ENCODE assay signal across 9 cellular contexts in the genomic region with DNA sequence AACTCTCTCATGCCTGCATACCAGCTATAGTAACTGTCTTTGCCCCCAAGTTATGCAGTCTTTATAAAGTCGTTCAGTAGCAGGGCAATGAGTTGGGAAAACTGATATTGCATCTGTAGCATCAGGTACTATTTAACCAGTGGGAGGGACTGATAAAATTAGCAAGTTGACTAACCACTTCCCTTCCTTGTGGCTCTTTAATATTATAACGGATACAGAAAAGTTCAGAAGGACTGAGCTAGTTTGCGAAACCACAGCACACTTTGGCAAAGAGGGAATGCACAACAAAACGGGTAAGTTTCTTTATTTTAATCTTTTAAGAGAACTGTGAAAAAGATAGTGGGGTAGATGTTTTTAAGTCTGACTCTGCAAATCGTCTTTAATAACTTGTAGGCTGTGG.
A peak's percentile ranks its signal among the peaks of the same experiment; 100 is the strongest.
DNase-seq lines count a peak whose midpoint lies in the region; ATAC-seq and TF ChIP-seq lines count a peak whose summit lies in the region.
"Had no signal": no experiment of that assay in that cellular context is flagged by ENCODE, and none has a peak within 500 bp of the region (broad histone marks: within the 10 kb centered on the region; RNA-seq: fewer than 3 reads in every experiment).

No MANE protein-coding gene starts in this region.

- no peaks in the 10 kb centered on the region for H3K9me2 ChIP-seq in OCI-LY7 (ENCODE audit: insufficient read depth, low read length)

- CTCF ChIA-PET in CD4-positive, alpha-beta memory T cell (lab: Charles Lee; ENCODE audit: partially characterized antibody): interaction anchor here (0.6 to 1.7 kb wide), 2 partner anchors 31 to 62 kb away, joined by 3 to 5 read pairs; no protein-coding TSS in a partner anchor
- CTCF ChIA-PET in OCI-LY7 (lab: Charles Lee; ENCODE audit: unreplicated experiment): no interaction called here

- no peak overlapping the region for H2AFZ ChIP-seq in OCI-LY7 (ENCODE audit: low read length)

- peak in 4 of 5 donors; percentile 5 to 13 (median 10) for DNase-seq in CD4-positive, alpha-beta memory T cell
- DNase-seq in cerebellar nuclear complex (lab: John Stamatoyannopoulos, UW): no peak
- no peak for DNase-seq in epidermal melanocyte (ENCODE audit: insufficient read length, low spot score)
- DNase-seq in OCI-LY7 (ENCODE audit: low spot score): no peak
- no peak for DNase-seq in activated gamma-delta T cell treated with Interleukin-2 at 50 U/mL for 16 hours
- DNase-seq: NCI-H1417 had no signal

- TF ChIP-seq CTCF in brain (conservative IDR thresholded peaks at IDR 0.05): no peak
- no peak for TF ChIP-seq CTCF in OCI-LY7 (conservative IDR thresholded peaks at IDR 0.05; ENCODE audit: low read length)

- no peaks in the 10 kb centered on the region for H3K9me3 ChIP-seq in CD4-positive, alpha-beta memory T cell (ENCODE audit: control insufficient read depth in 1 of 2, low read length in 2 of 2)
- no peaks in the 10 kb centered on the region for H3K9me3 ChIP-seq in OCI-LY7 (ENCODE audit: low read length)

- POLR2A ChIA-PET in CD4-positive, alpha-beta memory T cell (lab: Charles Lee; ENCODE audit: partially characterized antibody): interaction anchor here (0.5 kb wide), 1 partner anchor 987 kb away, joined by 3 read pairs; no protein-coding TSS in a partner anchor
- POLR2A ChIA-PET in OCI-LY7 (lab: Charles Lee): interaction anchor here (0.5 to 2.6 kb wide), 3 partner anchors 14 to 517 kb away, joined by 3 to 8 read pairs (median 6); no protein-coding TSS in a partner anchor

- no peak overlapping the region for H3K27ac ChIP-seq in CD4-positive, alpha-beta memory T cell (ENCODE audit: low read depth, low read length)
- H3K27ac ChIP-seq in OCI-LY7 (ENCODE audit: low read depth, low read length, poor library complexity, severe bottlenecking): no peak overlapping the region

- peaks cover 0 to 5% of the 10 kb centered on the region in 2 donors for H3K27me3 Mint-ChIP-seq in CD4-positive, alpha-beta memory T cell
- H3K27me3 Mint-ChIP-seq in brain: peaks cover 7% of the 10 kb centered on the region

- H3K79me2 ChIP-seq in OCI-LY7 (ENCODE audit: insufficient read depth, low read depth, low read length): no peaks in the 10 kb centered on the region

- peaks cover 15% of the 10 kb centered on the region for H3K4me1 ChIP-seq in CD4-positive, alpha-beta memory T cell (ENCODE audit: insufficient read depth, low read length)
- H3K4me1 ChIP-seq in OCI-LY7 (ENCODE audit: insufficient read depth, low read length, poor library complexity, severe bottlenecking): no peaks in the 10 kb centered on the region

- no peaks in the 10 kb centered on the region for H3K27me3 ChIP-seq in CD4-positive, alpha-beta memory T cell (ENCODE audit: insufficient read depth, low read length)

- H4K20me1 ChIP-seq in OCI-LY7 (ENCODE audit: insufficient read depth, low read length): no peaks in the 10 kb centered on the region

- H3K27ac Mint-ChIP-seq in CD4-positive, alpha-beta memory T cell: no peak overlapping the region
- H3K27ac Mint-ChIP-seq in brain: peak overlapping the region in 2 of 5 experiments; percentile 63 to 79

- H3K36me3 Mint-ChIP-seq in CD4-positive, alpha-beta memory T cell: no peaks in the 10 kb centered on the region
- H3K36me3 Mint-ChIP-seq in brain: no peaks in the 10 kb centered on the region

- peak overlapping the region; percentile 10 to 69 (median 36) for H3K4me3 Mint-ChIP-seq in CD4-positive, alpha-beta memory T cell
- H3K4me3 Mint-ChIP-seq in brain: peak overlapping the region in 4 of 5 experiments; percentile 6 to 73 (median 46)

- H3K4me3 ChIP-seq in CD4-positive, alpha-beta memory T cell (ENCODE audit: low read length in 2 of 2): no peak overlapping the region
- H3K4me3 ChIP-seq in OCI-LY7 (ENCODE audit: low read depth, low read length, poor library complexity, severe bottlenecking): no peak overlapping the region

- no peaks in the 10 kb centered on the region for H3K36me3 ChIP-seq in CD4-positive, alpha-beta memory T cell (ENCODE audit: insufficient read depth, low read length)
- H3K36me3 ChIP-seq in OCI-LY7 (ENCODE audit: insufficient read depth, low read length): no peaks in the 10 kb centered on the region

- no peak overlapping the region for H3K4me2 ChIP-seq in OCI-LY7 (ENCODE audit: low read length)

- peak; percentile 56 for ATAC-seq in GM21515 (IDR thresholded peaks at IDR 0.05; ENCODE audit: unreplicated experiment)
- peak; percentile 74 for ATAC-seq in HG03558 (IDR thresholded peaks at IDR 0.05; ENCODE audit: extremely low read depth, unreplicated experiment)

- peaks cover 0 to 2% (median 0%) of the 10 kb centered on the region in 8 donors for H3K9me3 Mint-ChIP-seq in CD4-positive, alpha-beta memory T cell
- no peaks in the 10 kb centered on the region for H3K9me3 Mint-ChIP-seq in brain

- peaks cover 12 to 21% (median 14%) of the 10 kb centered on the region in 4 donors for H3K4me1 Mint-ChIP-seq in CD4-positive, alpha-beta memory T cell
- H3K4me1 Mint-ChIP-seq in brain: peaks cover 28% of the 10 kb centered on the region

- intact Hi-C loops in CD4-positive, alpha-beta memory T cell (cut with micrococcal nuclease): no loop called here
- intact Hi-C loops in OCI-LY7 (cut with micrococcal nuclease; ENCODE audit: unreplicated experiment): no loop called here

- no TSS peak for BruUV-seq in OCI-LY7 (replicated peaks; lab: Mats Ljungman, UMichigan)

Comparison
In these comparisons a context has a peak if more than half of its experiments do, and no peak if none do; other contexts are left out.
1. DNase-seq: peak in CD4-positive, alpha-beta memory T cell (4 of 5); none in cerebellar nuclear complex (0 of 2), epidermal melanocyte (single experiment), OCI-LY7 (single experiment) and activated gamma-delta T cell treated with Interleukin-2 at 50 U/mL for 16 hours (single experiment).